9 cellular contexts compared by ENCODE assay signal in genomic region chrX:57286507-57287251, GRCh38. TPM values are rescaled to one million over a fixed set of nuclear protein-coding genes. Genes with fewer than 3 reads are reported as not detected.
A peak's percentile ranks its signal among the peaks of the same experiment; 100 is the strongest.
DNase-seq lines count a peak whose midpoint lies in the region; ATAC-seq and TF ChIP-seq lines count a peak whose summit lies in the region.
"Had no signal": no experiment of that assay in that cellular context is flagged by ENCODE, and none has a peak within 500 bp of the region (broad histone marks: within the 10 kb centered on the region; RNA-seq: fewer than 3 reads in every experiment).

Gene FAAH2 (plus strand): TSS chrX:57286706. CDS start chrX:57286826, 120 bp downstream.

- H3K36me3 ChIP-seq in cardiac muscle cell (no peaks in the 10 kb centered on the region), right atrium auricular region (no peaks in the 10 kb centered on the region)

- H3K4me3 ChIP-seq in cardiac muscle cell, result peak within 1 kb of the TSS; percentile 33
- H3K4me3 ChIP-seq in right atrium auricular region, result peak within 1 kb of the TSS in 1 of 2 donors; percentile 28
- peak within 1 kb of the TSS; percentile 49 for H3K4me3 ChIP-seq in iPS-11a (ENCODE audit: low read depth, low read length)

- H3K27me3 ChIP-seq in cardiac muscle cell (no peaks in the 10 kb centered on the region), right atrium auricular region (no peaks in the 10 kb centered on the region)

- H3K36me3 Mint-ChIP-seq in activated T-cell treated with anti-CD3 and anti-CD28 coated beads, Interleukin-2, amount 50 U/mL, for 4 hours (ENCODE audit: insufficient read depth), result no peaks in the 10 kb centered on the region

- H3K4me1 ChIP-seq in cardiac muscle cell (ENCODE audit: low read depth), result no peaks in the 10 kb centered on the region
- H3K4me1 ChIP-seq in right atrium auricular region, result no peaks in the 10 kb centered on the region

- no peak for TF ChIP-seq CTCF in cardiac muscle cell (IDR thresholded peaks at IDR 0.05; ENCODE audit: low read depth, low read length)
- no peak for TF ChIP-seq CTCF in right atrium auricular region (IDR thresholded peaks at IDR 0.05)

- DNase-seq in cardiac muscle cell (ENCODE audit: low read depth in 1 of 2, low spot score in 1 of 2) (peak in 1 of 2 donors; percentile 10), right atrium auricular region (ENCODE audit: low spot score) (no peak), NCI-H345 treated with DMSO at 0.1 percent for 48 hours (lab: John Stamatoyannopoulos, UW; ENCODE audit: unreplicated experiment) (peak; percentile 79), foreskin melanocyte (no peak)
- DNase-seq in activated T-cell treated with anti-CD3 and anti-CD28 coated beads, Interleukin-2, amount 50 U/mL, for 4 hours, result peak; percentile 54
- peak; percentile 63 for DNase-seq in stimulated activated CD4-positive, alpha-beta T cell treated with anti-CD3 and anti-CD28 coated beads, Interleukin-1b, Interleukin-23, amount 100 ng/mL, for 48 hours

- peak within 1 kb of the TSS; percentile 80 for H3K4me3 Mint-ChIP-seq in activated T-cell treated with anti-CD3 and anti-CD28 coated beads, Interleukin-2, amount 50 U/mL, for 4 hours

- peaks cover 48% of the 10 kb centered on the region for H3K4me1 Mint-ChIP-seq in activated T-cell treated with anti-CD3 and anti-CD28 coated beads, Interleukin-2, amount 50 U/mL, for 4 hours (ENCODE audit: low read depth)

- H3K9me3 ChIP-seq in cardiac muscle cell (ENCODE audit: low read depth), result no peaks in the 10 kb centered on the region
- H3K9me3 ChIP-seq in right atrium auricular region, result no peaks in the 10 kb centered on the region

- H3K27me3 Mint-ChIP-seq in activated T-cell treated with anti-CD3 and anti-CD28 coated beads, Interleukin-2, amount 50 U/mL, for 4 hours (ENCODE audit: low read depth), result no peaks in the 10 kb centered on the region

- no peaks in the 10 kb centered on the region for H3K9me3 Mint-ChIP-seq in activated T-cell treated with anti-CD3 and anti-CD28 coated beads, Interleukin-2, amount 50 U/mL, for 4 hours

- no peak within 1 kb of the TSS for H3K27ac ChIP-seq in cardiac muscle cell
- H3K27ac ChIP-seq in right atrium auricular region, result no peak within 1 kb of the TSS

- peak; percentile 94 for ATAC-seq in HG03159 (IDR thresholded peaks at IDR 0.05; ENCODE audit: unreplicated experiment)
- peak; percentile 85 to 87 for ATAC-seq in activated T-cell treated with anti-CD3 and anti-CD28 coated beads, Interleukin-2, amount 50 U/mL, for 4 hours

RNA-seq across cellular contexts. Expression of gene FAAH2, which starts in this region (rescaled TPM):
- 1.5 and 4.4 TPM in 2 replicates for total RNA-seq in cardiac muscle cell
- 2.0 and 3.6 TPM in 2 replicates for polyA plus RNA-seq in cardiac muscle cell
- 1 to 10 TPM in 1 of 2 donors, under 1 TPM in 1; 0.44 to 1.5 TPM for total RNA-seq in right atrium auricular region
- 1 to 10 TPM; 1.9 to 3.2 (median 2.1) TPM for total RNA-seq in activated T-cell treated with anti-CD3 and anti-CD28 coated beads, Interleukin-2, amount 50 U/mL, for 4 hours
- polyA plus RNA-seq: BJ had no signal

Comparison
In these comparisons a context has a peak if more than half of its experiments do, and no peak if none do; other contexts are left out.
1. DNase-seq: peak in NCI-H345 treated with DMSO at 0.1 percent for 48 hours (single experiment), activated T-cell treated with anti-CD3 and anti-CD28 coated beads, Interleukin-2, amount 50 U/mL, for 4 hours (single experiment) and stimulated activated CD4-positive, alpha-beta T cell treated with anti-CD3 and anti-CD28 coated beads, Interleukin-1b, Interleukin-23, amount 100 ng/mL, for 48 hours (single experiment); none in right atrium auricular region (single experiment) and foreskin melanocyte (single experiment).